ENCODE assay signal across 15 cellular contexts in genomic region chr3:148389916-148390315, GRCh38.
DNase-seq lines count a peak whose midpoint lies in the region; TF ChIP-seq lines count a peak whose summit lies in the region.
"Had no signal": no experiment of that assay in that cellular context is flagged by ENCODE, and none has a peak within 500 bp of the region (broad histone marks: within the 10 kb centered on the region; RNA-seq: fewer than 3 reads in every experiment).

No MANE protein-coding gene starts in this region.

- H3K18ac ChIP-seq in neuronal stem cell (ENCODE audit: low read length) = no peak overlapping the region

- H2AFZ ChIP-seq in neuronal stem cell (ENCODE audit: low read length) = no peak overlapping the region
- H2AFZ ChIP-seq: PC-9 had no signal

- H3K36me3 ChIP-seq in neuronal stem cell (replicated peaks in 1 of 2; ENCODE audit: control insufficient read depth in 2 of 2, insufficient read depth in 2 of 2, low read length in 2 of 2) = no peaks in the 10 kb centered on the region

- H3K4ac ChIP-seq in neuronal stem cell (ENCODE audit: low read length) = no peak overlapping the region

- no peak overlapping the region for H3K14ac ChIP-seq in neuronal stem cell (ENCODE audit: low read length)

- TF ChIP-seq CTCF in AG10803 (conservative IDR thresholded peaks at IDR 0.05; ENCODE audit: low read length) (no peak), astrocyte of the spinal cord (IDR thresholded peaks at IDR 0.05; ENCODE audit: low read depth, low read length) (no peak)

- no peak overlapping the region for H2AK5ac ChIP-seq in neuronal stem cell (ENCODE audit: low read depth, low read length)

- no peaks in the 10 kb centered on the region for H3K79me1 ChIP-seq in neuronal stem cell (ENCODE audit: low read depth, low read length)

- H2BK15ac ChIP-seq in neuronal stem cell (ENCODE audit: low read length) = no peak overlapping the region

- H3K4me2 ChIP-seq in neuronal stem cell (ENCODE audit: insufficient read depth, low read length, poor library complexity, severe bottlenecking) = no peak overlapping the region
- H3K4me2 ChIP-seq: PC-9 had no signal

- H3K9ac ChIP-seq in neuronal stem cell (ENCODE audit: low read depth, low read length, poor library complexity) = no peak overlapping the region

- H3K4me1 ChIP-seq in neuronal stem cell (ENCODE audit: control insufficient read depth in 2 of 2, insufficient read depth in 1 of 2, low read depth in 1 of 2, low read length in 2 of 2) = no peaks in the 10 kb centered on the region

- H4K91ac ChIP-seq in neuronal stem cell (ENCODE audit: low read depth, low read length, poor library complexity) = no peak overlapping the region

- no peak overlapping the region for H2BK5ac ChIP-seq in neuronal stem cell (ENCODE audit: low read length)

- H3K27ac ChIP-seq in neuronal stem cell (replicated peaks; ENCODE audit: low read length) = no peak overlapping the region
- H3K27ac ChIP-seq: PC-9 had no signal

- H3K23ac ChIP-seq in neuronal stem cell (ENCODE audit: low read depth, low read length, poor library complexity) = no peak overlapping the region

- no CpG with 5 or more reads among the region's 4 CpGs for WGBS in neuronal stem cell (ENCODE audit: extremely low coverage in 2 of 2, insufficient read length in 2 of 2, insufficient replicate concordance in 1 of 2), 2 donors

- no peak overlapping the region for H4K8ac ChIP-seq in neuronal stem cell (ENCODE audit: low read depth, low read length)

- no peaks in the 10 kb centered on the region for H3K27me3 ChIP-seq in neuronal stem cell (ENCODE audit: control insufficient read depth in 3 of 3, insufficient read depth in 3 of 3, low read depth in 1 of 3, low read length in 3 of 3)

- in situ Hi-C loops in astrocyte of the spinal cord (cut with HindIII; ENCODE audit: low sequenced_read_pairs) = no loop called here

- H3K4me3 ChIP-seq in AG10803 (ENCODE audit: low read length) (no peak overlapping the region), astrocyte of the spinal cord (ENCODE audit: low read depth, low read length) (no peak overlapping the region), neuronal stem cell (ENCODE audit: low read length in 2 of 2) (no peak overlapping the region)
- H3K4me3 ChIP-seq: PC-9 had no signal

- no peak overlapping the region for H2BK12ac ChIP-seq in neuronal stem cell (ENCODE audit: low read length)

- no peak overlapping the region for H2BK120ac ChIP-seq in neuronal stem cell (ENCODE audit: low read depth, low read length)

- DNase-seq in AG10803 (ENCODE audit: low read depth) (peak; percentile 5), HT1080 (ENCODE audit: low read depth) (peak; percentile 45), astrocyte of the spinal cord (ENCODE audit: low read depth, low spot score) (peak; percentile 25), kidney tubule cell (ENCODE audit: low spot score) (peak; percentile 37), NOMO-1 treated with dmso at 0.1 percent for 144 hours (lab: John Stamatoyannopoulos, UW; ENCODE audit: unreplicated experiment) (no peak), NCI-H1436 treated with DMSO at 0.1 percent for 48 hours (lab: John Stamatoyannopoulos, UW) (no peak), neuronal stem cell (ENCODE audit: low spot score) (no peak), RKO (ENCODE audit: low spot score) (no peak)
- DNase-seq: C1 segment of cervical spinal cord, H9, NCI-H1417, NCI-H1930, NCI-H2171 treated with DMSO at 0.1 percent for 48 hours, NCI-H748 treated with DMSO at 0.1 percent for 48 hours, PC-9 had no signal

- H3K9me3 ChIP-seq in neuronal stem cell (replicated peaks in 1 of 2; ENCODE audit: control insufficient read depth in 2 of 2, insufficient read depth in 1 of 2, low read depth in 1 of 2, low read length in 2 of 2) = no peaks in the 10 kb centered on the region

Comparison
In these comparisons a context has a peak if more than half of its experiments do, and no peak if none do; other contexts are left out.
1. DNase-seq: peak in AG10803 (single experiment), HT1080 (single experiment), astrocyte of the spinal cord (single experiment) and kidney tubule cell (single experiment); none in NOMO-1 treated with dmso at 0.1 percent for 144 hours (single experiment), NCI-H1436 treated with DMSO at 0.1 percent for 48 hours (single experiment), neuronal stem cell (single experiment) and RKO (single experiment).